In the genomic region with DNA sequence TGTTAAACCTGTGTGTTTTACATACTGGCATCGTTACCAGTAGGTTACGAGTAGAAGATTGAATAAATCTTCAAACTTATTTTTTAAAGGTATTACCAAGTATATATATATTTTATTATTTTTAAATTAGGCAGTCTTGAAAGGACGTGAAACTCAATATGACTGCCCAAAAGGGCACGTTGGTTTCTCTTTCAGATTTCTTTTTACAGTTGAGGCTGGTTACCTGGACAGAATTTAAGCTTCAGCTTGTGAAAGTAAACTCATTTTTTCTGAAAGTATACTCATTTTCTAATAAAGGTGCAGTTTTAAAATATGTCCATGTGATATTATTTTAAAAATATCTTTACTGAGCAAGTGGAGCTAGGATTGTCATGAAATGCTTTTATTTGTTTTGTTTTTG, we compare ENCODE assay signal across 9 cellular contexts. TPM values are rescaled to one million over a fixed set of nuclear protein-coding genes. Genes with fewer than 3 reads are reported as not detected.
A peak's percentile ranks its signal among the peaks of the same experiment; 100 is the strongest.
DNase-seq lines count a peak whose midpoint lies in the region; ATAC-seq, FAIRE-seq and TF ChIP-seq lines count a peak whose summit lies in the region.
"Had no signal": no experiment of that assay in that cellular context is flagged by ENCODE, and none has a peak within 500 bp of the region (broad histone marks: within the 10 kb centered on the region; RNA-seq: fewer than 3 reads in every experiment).

No MANE protein-coding gene starts in this region.

- peak overlapping the region; percentile 99 to 100 for H3K27ac ChIP-seq in right atrium auricular region
- H3K27ac ChIP-seq in mesodermal cell (ENCODE audit: low read depth, low read length, severe bottlenecking): no peak overlapping the region

- H3K36me3 ChIP-seq in right atrium auricular region (peaks cover 4% of the 10 kb centered on the region), mesodermal cell (ENCODE audit: control insufficient read depth, insufficient read depth, low read length) (peaks cover 13% of the 10 kb centered on the region)

- H3K9me3 Mint-ChIP-seq in MCF 10A (ENCODE audit: unreplicated experiment): no peaks in the 10 kb centered on the region

- CTCF ChIA-PET in MCF 10A (lab: Yijun Ruan, JAX): interaction anchor here (0.7 to 4.4 kb wide), 6 partner anchors 10 to 513 kb away, joined by 3 to 57 read pairs (median 3); a partner anchor contains a TSS

- H3K27me3 ChIP-seq in right atrium auricular region: no peaks in the 10 kb centered on the region

- H3K4me3 ChIP-seq in right atrium auricular region (peak overlapping the region; percentile 87 to 98), mesodermal cell (ENCODE audit: extremely low read depth, insufficient read depth, low read length, poor library complexity, severe bottlenecking) (peak overlapping the region; percentile 89)

- POLR2A ChIA-PET in MCF 10A (lab: Yijun Ruan, JAX): interaction anchor here (0.7 to 6.2 kb wide), 10 partner anchors 10 to 816 kb away, joined by 3 to 85 read pairs (median 5); a partner anchor contains a TSS

- H3K27ac Mint-ChIP-seq in MCF 10A (ENCODE audit: low read depth, unreplicated experiment): peak overlapping the region; percentile 96

- H3K9me3 ChIP-seq in right atrium auricular region: no peaks in the 10 kb centered on the region
- H3K9me3 ChIP-seq in mesodermal cell (ENCODE audit: control insufficient read depth, low read length): no peaks in the 10 kb centered on the region

- ATAC-seq in left ventricle myocardium superior (no peak), HG03097 (IDR thresholded peaks at IDR 0.05; ENCODE audit: low FRiP score, unreplicated experiment) (no peak)

- DNase-seq in right atrium auricular region (ENCODE audit: low spot score) (no peak), left ventricle myocardium superior (no peak), MCF 10A (ENCODE audit: unreplicated experiment) (no peak), HUDEP-2 (lab: John Stamatoyannopoulos, UW; ENCODE audit: unreplicated experiment in 76 of 76) (no peak), GM12891 (ENCODE audit: insufficient read length, low spot score) (no peak)
- DNase-seq in stimulated activated CD4-positive, alpha-beta T cell treated with anti-CD3 and anti-CD28 coated beads, Interleukin-15, amount 100 ng/mL, for 24 hours: no peak

- no peak for TF ChIP-seq CTCF in right atrium auricular region (IDR thresholded peaks at IDR 0.05)
- TF ChIP-seq CTCF in MCF 10A (IDR thresholded peaks at IDR 0.05; ENCODE audit: unreplicated experiment): no peak

- H3K4me3 Mint-ChIP-seq in MCF 10A (ENCODE audit: unreplicated experiment): peak overlapping the region; percentile 98

- WGBS in mesodermal cell (ENCODE audit: insufficient coverage in 2 of 2), 2 experiments: 20% methylated on average over 1 of the region's 4 CpGs; no CpG with 5 or more reads in 1 of the 2 experiments

- H3K4me1 Mint-ChIP-seq in MCF 10A (ENCODE audit: insufficient read depth, unreplicated experiment): peaks cover 20% of the 10 kb centered on the region

- no peaks in the 10 kb centered on the region for H3K27me3 Mint-ChIP-seq in MCF 10A (ENCODE audit: insufficient read depth, unreplicated experiment)

- no peak for TF ChIP-seq POLR2A in GM12891 (IDR thresholded peaks at IDR 0.05; ENCODE audit: low read depth, low read length)

- peaks cover 9% of the 10 kb centered on the region for H3K36me3 Mint-ChIP-seq in MCF 10A (ENCODE audit: insufficient read depth, unreplicated experiment)

- no peak for FAIRE-seq in GM12891 (lab: Jason Lieb, UNC)

- H3K4me1 ChIP-seq in right atrium auricular region (peaks cover 0 to 33% of the 10 kb centered on the region in 2 donors), mesodermal cell (ENCODE audit: control insufficient read depth, insufficient read depth, low read length, poor library complexity, severe bottlenecking) (no peaks in the 10 kb centered on the region)

- intact Hi-C loops in left ventricle myocardium superior (cut with micrococcal nuclease) (no loop called here), MCF 10A (cut with micrococcal nuclease) (loop anchor here (5.0 to 10.0 kb wide), 3 partner anchors 211 to 511 kb away; no protein-coding TSS in a partner anchor)

- no TSS peak for BruUV-seq in MCF 10A (replicated peaks; lab: Mats Ljungman, UMichigan)

TF ChIP-seq in GM12891, 5 proteins besides CTCF, POLR2A, EP300 and RAD21:
- TF ChIP-seq PAX5 (IDR thresholded peaks at IDR 0.05; ENCODE audit: insufficient read depth, low read length, severe bottlenecking) (no peak), POU2F2 (IDR thresholded peaks at IDR 0.05; ENCODE audit: low read depth, low read length) (no peak), SPI1 (IDR thresholded peaks at IDR 0.05; ENCODE audit: low read depth, low read length) (no peak), POLR2AphosphoS5 (IDR thresholded peaks at IDR 0.05; ENCODE audit: low read depth, low read length) (no peak), TAF1 (IDR thresholded peaks at IDR 0.05; ENCODE audit: low read depth, low read length) (no peak)

RNA-seq across cellular contexts. Expression of a gene that starts 1.7 kb away (rescaled TPM):
- 10 to 100 TPM; 48.2 to 55.1 TPM for total RNA-seq in right atrium auricular region
- total RNA-seq in left ventricle myocardium superior: 32.2 TPM
- 59.8 and 76.9 TPM in 2 replicates for total RNA-seq in MCF 10A (2022)
- 86.0 TPM for polyA plus RNA-seq in mesodermal cell (2013, experiment 1 of 2)
- 91.4 TPM for polyA plus RNA-seq in mesodermal cell (2013, experiment 2 of 2)
- polyA plus RNA-seq in GM12891 (2012; ENCODE audit: low read depth, missing spikeins): 80.8 TPM

RNA-seq across cellular contexts. Expression of a gene that starts 12.0 kb away (rescaled TPM):
- total RNA-seq in right atrium auricular region: not detected
- total RNA-seq in left ventricle myocardium superior: not detected
- total RNA-seq in MCF 10A (2022): not detected in 2 replicates
- polyA plus RNA-seq in mesodermal cell (2013, experiment 1 of 2): not detected
- not detected for polyA plus RNA-seq in mesodermal cell (2013, experiment 2 of 2)
- not detected for polyA plus RNA-seq in GM12891 (2012; ENCODE audit: low read depth, missing spikeins)
- total RNA-seq: LHCN-M2 had no signal
